In genomic region chr2:31075936-31076590, GRCh38 we compare ENCODE assay signal across 2 cellular contexts.
TF ChIP-seq lines count a peak whose summit lies in the region.

No MANE protein-coding gene starts in this region.

TF ChIP-seq in H1, 55 proteins besides CTCF, POLR2A, EP300 and RAD21:
- TF ChIP-seq POU5F1 (IDR thresholded peaks at IDR 0.05; ENCODE audit: low read depth, low read length), result no peak

TF ChIP-seq in GM23338, 12 proteins besides CTCF, POLR2A, EP300 and RAD21:
- TF ChIP-seq CREB1 (CRISPR knock-in tag; IDR thresholded peaks at IDR 0.05; ENCODE audit: low read depth), result no peak
- no peak for TF ChIP-seq REST (IDR thresholded peaks at IDR 0.05; ENCODE audit: unreplicated experiment)
- no peak for TF ChIP-seq ZNF462 (CRISPR knock-in tag; IDR thresholded peaks at IDR 0.05)
- no peak for TF ChIP-seq JUNB (IDR thresholded peaks at IDR 0.05; ENCODE audit: unreplicated experiment)
- TF ChIP-seq EZH2 (IDR thresholded peaks at IDR 0.05; ENCODE audit: low read depth, unreplicated experiment), result no peak
- no peak for TF ChIP-seq POLR2AphosphoS5 (IDR thresholded peaks at IDR 0.05; ENCODE audit: low read depth)
- TF ChIP-seq EZH2phosphoT487 (IDR thresholded peaks at IDR 0.05; ENCODE audit: unreplicated experiment), result no peak
- no peak for TF ChIP-seq ETS1 (IDR thresholded peaks at IDR 0.05)
- no peak for TF ChIP-seq ZNF114 (CRISPR knock-in tag; IDR thresholded peaks at IDR 0.05)
- no peak for TF ChIP-seq STAT1 (IDR thresholded peaks at IDR 0.05; ENCODE audit: unreplicated experiment)
- TF ChIP-seq NANOG (IDR thresholded peaks at IDR 0.05; ENCODE audit: borderline replicate concordance), result no peak
- TF ChIP-seq ZNF331 (CRISPR knock-in tag; IDR thresholded peaks at IDR 0.05; ENCODE audit: low read depth), result no peak
TF ChIP-seq in GM23338: peak in this region for 0.
